In genomic region chr16:22270525-22270924, GRCh38 we compare ENCODE assay signal across 18 cellular contexts.
"Had no signal": no experiment of that assay in that cellular context is flagged by ENCODE, and none has a peak within 500 bp of the region (broad histone marks: within the 10 kb centered on the region; RNA-seq: fewer than 3 reads in every experiment).

No MANE protein-coding gene starts in this region.

- H3K4me1 ChIP-seq: body of pancreas, right atrium auricular region, suprapubic skin, upper lobe of left lung had no signal

- ATAC-seq: activated CD4-positive, CD25-positive, alpha-beta regulatory T cell treated with anti-CD3 and anti-CD28 coated beads, Interleukin-2, amount 50 U/mL, for 24 hours; body of pancreas; esophagus mucosa; heart left ventricle had no signal

- DNase-seq: amygdala; body of pancreas; caudate nucleus; foreskin melanocyte; heart left ventricle; immature natural killer cell; nucleus accumbens; stimulated activated CD4-positive, alpha-beta T cell treated with anti-CD3 and anti-CD28 coated beads, Interleukin-4, amount 100 ng/mL, for 24 hours; stimulated activated naive CD4-positive, alpha-beta T cell; T1000; upper lobe of left lung had no signal

- H3K4me1 Mint-ChIP-seq: nephron had no signal

- H3K27ac ChIP-seq: body of pancreas, heart left ventricle, right atrium auricular region, suprapubic skin, upper lobe of left lung had no signal

- H3K4me3 ChIP-seq: body of pancreas, heart left ventricle, right atrium auricular region, suprapubic skin, upper lobe of left lung had no signal

- H3K9me3 Mint-ChIP-seq: activated naive CD4-positive, alpha-beta T cell treated with anti-CD3 and anti-CD28 coated beads, Interleukin-2, amount 50 U/mL, for 24 hours; activated T-helper 1 cell treated with anti-CD3 and anti-CD28 coated beads, Interleukin-12 subunit alpha, Interleukin-12 subunit beta, Interleukin-2, Interleukin-4 antibody, amounts not matched to agents 30 ng/mL and 10 ng/mL and 1 ng/mL, durations not matched to agents 14 hours and 24 hours and 36 hours; immature natural killer cell; nephron had no signal

- H3K4me3 Mint-ChIP-seq: activated naive CD4-positive, alpha-beta T cell treated with anti-CD3 and anti-CD28 coated beads, Interleukin-2, amount 50 U/mL, for 24 hours; activated T-helper 1 cell treated with anti-CD3 and anti-CD28 coated beads, Interleukin-12 subunit alpha, Interleukin-12 subunit beta, Interleukin-2, Interleukin-4 antibody, amounts not matched to agents 30 ng/mL and 10 ng/mL and 1 ng/mL, durations not matched to agents 14 hours and 24 hours and 36 hours; immature natural killer cell; nephron had no signal

- H3K27me3 Mint-ChIP-seq: activated naive CD4-positive, alpha-beta T cell treated with anti-CD3 and anti-CD28 coated beads, Interleukin-2, amount 50 U/mL, for 24 hours had no signal

- H3K27me3 ChIP-seq: body of pancreas, heart left ventricle, right atrium auricular region, suprapubic skin, upper lobe of left lung had no signal

- H3K27ac Mint-ChIP-seq: activated naive CD4-positive, alpha-beta T cell treated with anti-CD3 and anti-CD28 coated beads, Interleukin-2, amount 50 U/mL, for 24 hours; activated T-helper 1 cell treated with anti-CD3 and anti-CD28 coated beads, Interleukin-12 subunit alpha, Interleukin-12 subunit beta, Interleukin-2, Interleukin-4 antibody, amounts not matched to agents 30 ng/mL and 10 ng/mL and 1 ng/mL, durations not matched to agents 14 hours and 24 hours and 36 hours; immature natural killer cell; nephron had no signal
